Comparison of ENCODE assay signal across 9 cellular contexts in genomic region chr2:9975805-9976447, GRCh38. TPM values are rescaled to one million over a fixed set of nuclear protein-coding genes. Genes with fewer than 3 reads are reported as not detected.
DNase-seq lines count a peak whose midpoint lies in the region; ATAC-seq lines count a peak whose summit lies in the region.
"Had no signal": no experiment of that assay in that cellular context is flagged by ENCODE, and none has a peak within 500 bp of the region (broad histone marks: within the 10 kb centered on the region; RNA-seq: fewer than 3 reads in every experiment).

No MANE protein-coding gene starts in this region.

- no peak for ATAC-seq in HG03439 (IDR thresholded peaks at IDR 0.05; ENCODE audit: unreplicated experiment)

- DNase-seq in SIG-M5 treated with dmso at 0.1 percent for 504 hours (lab: John Stamatoyannopoulos, UW; ENCODE audit: unreplicated experiment) (peak; percentile 17), SIG-M5 (lab: John Stamatoyannopoulos, UW) (no peak), RPMI7951 (ENCODE audit: low read depth) (peak; percentile 97), fibroblast of gingiva (ENCODE audit: low read depth) (peak; percentile 92), NCI-H1105 treated with DMSO at 0.1 percent for 48 hours (lab: John Stamatoyannopoulos, UW) (no peak), AML-193 (lab: John Stamatoyannopoulos, UW) (no peak)
- DNase-seq in stimulated activated CD4-positive, alpha-beta T cell treated with anti-CD3 and anti-CD28 coated beads, Interleukin-15, amount 100 ng/mL, for 24 hours = peak; percentile 61
- DNase-seq: CD4-positive, alpha-beta T cell had no signal

RNA-seq across cellular contexts. Expression of gene GRHL1, which starts 24.4 kb away (rescaled TPM):
- total RNA-seq in RPMI7951 (2014; rRNA removed; shearing (Covaris generic)) = 0.36 and 0.68 TPM in 2 replicates

Comparison
In these comparisons a context has a peak if more than half of its experiments do, and no peak if none do; other contexts are left out.
1. DNase-seq: peak in SIG-M5 treated with dmso at 0.1 percent for 504 hours (single experiment), RPMI7951 (single experiment), fibroblast of gingiva (single experiment) and stimulated activated CD4-positive, alpha-beta T cell treated with anti-CD3 and anti-CD28 coated beads, Interleukin-15, amount 100 ng/mL, for 24 hours (single experiment); none in SIG-M5 (single experiment), NCI-H1105 treated with DMSO at 0.1 percent for 48 hours (single experiment) and AML-193 (0 of 2).